Comparison of ENCODE assay signal across 12 cellular contexts in the genomic region with DNA sequence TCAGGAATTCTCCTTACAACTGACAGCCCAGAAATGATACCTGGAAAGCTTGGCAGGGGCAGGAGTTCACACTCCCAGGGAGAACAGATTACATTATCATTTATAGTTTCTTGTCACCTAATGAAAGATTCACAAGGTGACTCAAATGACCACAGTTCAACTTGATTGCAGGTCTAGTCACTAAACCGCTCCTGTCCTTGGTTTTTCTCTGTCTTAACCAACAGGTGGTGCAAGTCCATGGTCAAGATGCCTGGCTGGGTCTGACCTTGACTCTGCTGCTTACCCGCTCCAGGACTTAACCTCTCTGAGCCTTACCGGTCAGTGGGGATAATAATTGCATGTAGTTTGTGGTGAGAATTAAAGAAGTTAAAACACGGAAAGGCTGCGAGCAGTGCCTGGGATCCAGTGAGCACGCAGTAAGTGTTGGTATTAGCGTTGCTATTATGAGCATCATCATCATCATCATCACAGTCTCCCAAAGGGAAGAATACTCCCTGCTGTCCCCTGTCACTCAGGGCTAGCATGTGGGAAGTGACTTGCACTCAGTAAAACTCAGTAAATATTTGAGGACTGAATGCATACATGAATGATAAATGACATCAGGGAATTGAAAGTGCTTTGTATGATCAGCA.
DNase-seq lines count a peak whose midpoint lies in the region; ATAC-seq and TF ChIP-seq lines count a peak whose summit lies in the region.
"Had no signal": no experiment of that assay in that cellular context is flagged by ENCODE, and none has a peak within 500 bp of the region (broad histone marks: within the 10 kb centered on the region; RNA-seq: fewer than 3 reads in every experiment).

No MANE protein-coding gene starts in this region.

- ATAC-seq in GM21717 (IDR thresholded peaks at IDR 0.05; ENCODE audit: unreplicated experiment): no peak

- no peak overlapping the region for H3K27ac Mint-ChIP-seq in Calu3 (ENCODE audit: unreplicated experiment)
- H3K27ac Mint-ChIP-seq: stimulated activated naive CD8-positive, alpha-beta T cell treated with anti-CD3 and anti-CD28 coated beads, Interleukin-15, Interleukin-2, amounts not matched to agents 100 ng/mL and 50 ng/mL, for 24 hours had no signal

- no peaks in the 10 kb centered on the region for H3K9me3 Mint-ChIP-seq in Calu3 (ENCODE audit: low read depth, unreplicated experiment)
- H3K9me3 Mint-ChIP-seq: stimulated activated naive CD8-positive, alpha-beta T cell treated with anti-CD3 and anti-CD28 coated beads, Interleukin-15, Interleukin-2, amounts not matched to agents 100 ng/mL and 50 ng/mL, for 24 hours had no signal

- CTCF ChIA-PET in Calu3 (lab: Charles Lee): interaction anchor here (0.9 to 1.3 kb wide), 2 partner anchors 209 to 216 kb away, joined by 3 to 6 read pairs; partner anchors contain the start of gene PLXNA2

- no peaks in the 10 kb centered on the region for H3K4me1 Mint-ChIP-seq in Calu3 (ENCODE audit: low read depth, unreplicated experiment)

- TF ChIP-seq CTCF in Calu3 (IDR thresholded peaks at IDR 0.05; ENCODE audit: unreplicated experiment): peak; percentile 46
- peak; percentile 65 for TF ChIP-seq CTCF in VCaP (conservative IDR thresholded peaks at IDR 0.05)

- intact Hi-C loops in Calu3 (cut with micrococcal nuclease; ENCODE audit: unreplicated experiment): loop anchor here (1.0 kb wide), 1 partner anchor 209 kb away; no protein-coding TSS in a partner anchor

- no peaks in the 10 kb centered on the region for H3K27me3 Mint-ChIP-seq in Calu3 (ENCODE audit: unreplicated experiment)
- H3K27me3 Mint-ChIP-seq: stimulated activated naive CD8-positive, alpha-beta T cell treated with anti-CD3 and anti-CD28 coated beads, Interleukin-15, Interleukin-2, amounts not matched to agents 100 ng/mL and 50 ng/mL, for 24 hours had no signal

- H3K27ac ChIP-seq in VCaP: no peak overlapping the region

- no peaks in the 10 kb centered on the region for H3K36me3 Mint-ChIP-seq in Calu3 (ENCODE audit: insufficient read depth, unreplicated experiment)

- H3K4me3 Mint-ChIP-seq in Calu3 (ENCODE audit: low read depth, unreplicated experiment): no peak overlapping the region
- H3K4me3 Mint-ChIP-seq: stimulated activated naive CD8-positive, alpha-beta T cell treated with anti-CD3 and anti-CD28 coated beads, Interleukin-15, Interleukin-2, amounts not matched to agents 100 ng/mL and 50 ng/mL, for 24 hours had no signal

- DNase-seq in Calu3 (peak; percentile 25), HT-29 (ENCODE audit: low spot score) (peak; percentile 40), kidney tubule cell (ENCODE audit: low spot score) (peak; percentile 52), amygdala (lab: John Stamatoyannopoulos, UW) (no peak), midbrain (lab: John Stamatoyannopoulos, UW) (no peak), amniotic stem cell (lab: John Stamatoyannopoulos, UW) (no peak)
- DNase-seq: activated T-cell treated with anti-CD3 and anti-CD28 coated beads, Interleukin-2, amount 50 U/mL, for 48 hours; foreskin melanocyte; SHP77 treated with DMSO at 0.1 percent for 48 hours had no signal

- no TSS peak for BruUV-seq in Calu3 (replicated peaks; lab: Mats Ljungman, UMichigan)

Comparison
In these comparisons a context has a peak if more than half of its experiments do, and no peak if none do; other contexts are left out.
1. DNase-seq: peak in Calu3 (single experiment), HT-29 (single experiment) and kidney tubule cell (single experiment); none in amygdala (0 of 56), midbrain (single experiment) and amniotic stem cell (single experiment).